In genomic region chr6:34487536-34487935, GRCh38 we compare ENCODE assay signal across 30 cellular contexts. TPM values are rescaled to one million over a fixed set of nuclear protein-coding genes. Genes with fewer than 3 reads are reported as not detected.
"Had no signal": no experiment of that assay in that cellular context is flagged by ENCODE, and none has a peak within 500 bp of the region (broad histone marks: within the 10 kb centered on the region; RNA-seq: fewer than 3 reads in every experiment).

No MANE protein-coding gene starts in this region.

- H3K27me3 ChIP-seq: ascending aorta, cardiac muscle cell, suprapubic skin had no signal

- H3K9me3 Mint-ChIP-seq: activated T-cell treated with anti-CD3 and anti-CD28 coated beads, Interleukin-2, amount 50 U/mL, for 72 hours; dendritic cell treated with granulocyte-macrophage colony-stimulating factor and Interleukin-4, amounts not matched to agents 40 ng/mL and 50 ng/mL, for 4 days; endodermal cell; immature natural killer cell; mesothelial cell of epicardium; naive B cell; T-helper 1 cell treated with Interleukin-12 subunit alpha and Interleukin-12 subunit beta and Interleukin-4 antibody, amounts not matched to agents 30 μg/mL and 1 μg/mL, for 36 hours had no signal

- H2AFZ ChIP-seq: parathyroid adenoma had no signal

- H3K4me3 ChIP-seq: ascending aorta, cardiac muscle cell, suprapubic skin, tibial artery had no signal

- H3K36me3 Mint-ChIP-seq: brain, immature natural killer cell, mesothelial cell of epicardium, naive B cell had no signal

- H3K27ac ChIP-seq: ascending aorta, cardiac muscle cell, parathyroid adenoma, suprapubic skin, tibial artery, VCaP had no signal

- H3K4me1 ChIP-seq: ascending aorta, parathyroid adenoma, tibial artery had no signal

- H3K9me3 ChIP-seq: ascending aorta, suprapubic skin, tibial artery had no signal

- H3K79me2 ChIP-seq: parathyroid adenoma had no signal

- DNase-seq: activated CD4-positive, alpha-beta T cell treated with anti-CD3 and anti-CD28 coated beads for 4 hours; activated CD4-positive, alpha-beta T cell treated with anti-CD3 and anti-CD28 coated beads, Interleukin-2, amount 50 U/mL, for 4 hours; activated gamma-delta T cell; activated naive CD4-positive, alpha-beta T cell treated with anti-CD3 and anti-CD28 coated beads, Interleukin-2, amount 50 U/mL, for 16 hours; activated T-cell treated with anti-CD3 and anti-CD28 coated beads for 4 hours; activated T-cell treated with anti-CD3 and anti-CD28 coated beads, Interleukin-2, amount 50 U/mL, for 72 hours; endodermal cell; foreskin fibroblast; hippocampal formation; immature natural killer cell; kidney; left colon; mammary epithelial cell; naive B cell; nucleus accumbens; right cardiac atrium; stimulated activated naive CD4-positive, alpha-beta T cell; T-helper 9 cell; tibial artery had no signal

- H3K4me3 Mint-ChIP-seq: activated T-cell treated with anti-CD3 and anti-CD28 coated beads, Interleukin-2, amount 50 U/mL, for 72 hours; brain; dendritic cell treated with granulocyte-macrophage colony-stimulating factor and Interleukin-4, amounts not matched to agents 40 ng/mL and 50 ng/mL, for 4 days; endodermal cell; immature natural killer cell; mesothelial cell of epicardium; T-helper 1 cell treated with Interleukin-12 subunit alpha and Interleukin-12 subunit beta and Interleukin-4 antibody, amounts not matched to agents 30 μg/mL and 1 μg/mL, for 36 hours had no signal

- ATAC-seq: activated T-cell treated with anti-CD3 and anti-CD28 coated beads, Interleukin-2, amount 50 U/mL, for 72 hours; esophagus mucosa; left colon; right cardiac atrium had no signal

- H3K36me3 ChIP-seq: ascending aorta, cardiac muscle cell, suprapubic skin, tibial artery had no signal

- H3K27ac Mint-ChIP-seq: activated T-cell treated with anti-CD3 and anti-CD28 coated beads, Interleukin-2, amount 50 U/mL, for 72 hours; brain; dendritic cell treated with granulocyte-macrophage colony-stimulating factor and Interleukin-4, amounts not matched to agents 40 ng/mL and 50 ng/mL, for 4 days; endodermal cell; mesothelial cell of epicardium had no signal

RNA-seq across cellular contexts. Expression of gene PACSIN1, which starts 21.7 kb away (rescaled TPM):
- total RNA-seq: ascending aorta, esophagus mucosa, mammary epithelial cell, pulmonary artery endothelial cell had no signal
